32 cellular contexts compared by ENCODE assay signal in the genomic region with DNA sequence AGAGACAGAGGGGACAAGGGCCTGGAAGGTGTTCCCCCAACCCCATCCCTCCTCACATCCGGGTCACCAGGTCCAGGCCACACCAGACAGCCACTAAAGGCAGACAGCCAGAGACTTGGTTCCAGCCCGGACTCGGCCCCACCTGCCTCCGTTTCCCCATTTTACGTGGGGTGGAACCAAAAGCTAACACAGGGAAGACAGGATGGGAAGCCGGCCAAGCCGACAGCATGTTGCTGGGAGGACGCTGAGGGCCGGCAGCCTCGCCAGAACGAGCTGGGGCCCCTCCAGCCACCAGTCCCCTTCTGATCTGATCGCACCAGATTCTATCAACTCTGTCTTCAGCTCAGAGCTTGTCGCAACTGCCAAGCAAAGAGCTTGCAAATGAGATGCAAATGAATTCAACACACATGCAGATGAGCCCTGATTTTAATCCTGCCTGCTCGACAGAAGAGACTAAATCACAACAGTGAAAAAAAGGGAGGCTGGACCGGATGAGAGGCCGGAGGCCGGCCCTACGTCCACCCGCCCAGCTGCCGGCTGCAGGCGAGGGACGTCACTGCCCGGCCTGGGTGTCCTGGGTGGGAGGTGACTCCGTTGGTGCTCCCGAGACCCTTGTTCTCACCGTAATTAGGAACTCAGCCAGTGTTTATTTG. TPM values are rescaled to one million over a fixed set of nuclear protein-coding genes. Genes with fewer than 3 reads are reported as not detected.
DNase-seq lines count a peak whose midpoint lies in the region; ATAC-seq and TF ChIP-seq lines count a peak whose summit lies in the region.
"Had no signal": no experiment of that assay in that cellular context is flagged by ENCODE, and none has a peak within 500 bp of the region (broad histone marks: within the 10 kb centered on the region; RNA-seq: fewer than 3 reads in every experiment).

No MANE protein-coding gene starts in this region.

- H3K27me3 ChIP-seq in CD4-positive, alpha-beta T cell (ENCODE audit: control insufficient read depth, insufficient read depth, low read length) = no peaks in the 10 kb centered on the region
- H3K27me3 ChIP-seq: ascending aorta, BE2C, SJSA1 had no signal

- peaks cover 9% of the 10 kb centered on the region for H3K4me1 Mint-ChIP-seq in CD4-positive, alpha-beta T cell (ENCODE audit: low read depth)
- H3K4me1 Mint-ChIP-seq in IgD-negative memory B cell = peaks cover 0 to 1% (median 0%) of the 10 kb centered on the region in 3 donors
- H3K4me1 Mint-ChIP-seq in central memory CD8-positive, alpha-beta T cell = peaks cover 14% of the 10 kb centered on the region
- H3K4me1 Mint-ChIP-seq in neural crest cell = peaks cover 21% of the 10 kb centered on the region

- H3K4me3 Mint-ChIP-seq in CD4-positive, alpha-beta T cell = no peak overlapping the region
- H3K4me3 Mint-ChIP-seq in IgD-negative memory B cell (no peak overlapping the region), neural crest cell (peak overlapping the region; percentile 16)
- no peak overlapping the region for H3K4me3 Mint-ChIP-seq in central memory CD8-positive, alpha-beta T cell
- H3K4me3 Mint-ChIP-seq: activated naive CD8-positive, alpha-beta T cell treated with anti-CD3 and anti-CD28 coated beads, Interleukin-2, amount 10 ng/mL, durations not matched to agents 7 days and 5 days; CD8-positive, alpha-beta memory T cell; nephron progenitor cell had no signal

- no peak for DNase-seq in CD4-positive, alpha-beta T cell
- DNase-seq in central memory CD8-positive, alpha-beta T cell (ENCODE audit: low spot score in 2 of 2) = no peak
- no peak for DNase-seq in neural crest cell (ENCODE audit: low read depth, low spot score)
- no peak for DNase-seq in activated CD4-positive, alpha-beta T cell treated with anti-CD3 and anti-CD28 coated beads for 48 hours
- DNase-seq: ACHN; activated CD4-positive, alpha-beta T cell treated with anti-CD3 and anti-CD28 coated beads for 4 hours; activated naive CD8-positive, alpha-beta T cell treated with anti-CD3 and anti-CD28 coated beads, Interleukin-2, amount 10 ng/mL, durations not matched to agents 7 days and 5 days; BE2C; CD8-positive, alpha-beta memory T cell; central memory CD4-positive, alpha-beta T cell; DMS 273 treated with DMSO at 0.1 percent for 48 hours; left colon; mammary epithelial cell; NCI-H2107; NCI-H82; nephron progenitor cell; RPMI8226; sigmoid colon; stimulated activated CD4-positive, alpha-beta T cell treated with anti-CD3 and anti-CD28 coated beads, Interleukin-12 subunit alpha, Interleukin-12 subunit beta, amount 100 ng/mL, for 4 hours; stimulated activated CD4-positive, alpha-beta T cell treated with anti-CD3 and anti-CD28 coated beads, Interleukin-2, amount 100 ng/mL, for 48 hours; stomach; T1000; WERI-Rb-1 had no signal

- H3K27ac Mint-ChIP-seq in CD4-positive, alpha-beta T cell = peak overlapping the region; percentile 88
- H3K27ac Mint-ChIP-seq in IgD-negative memory B cell (peak overlapping the region in 2 of 3 donors; percentile 31 to 43), neural crest cell (ENCODE audit: unreplicated experiment) (peak overlapping the region; percentile 19)
- H3K27ac Mint-ChIP-seq in central memory CD8-positive, alpha-beta T cell (ENCODE audit: low read depth) = peak overlapping the region; percentile 71
- H3K27ac Mint-ChIP-seq: activated naive CD8-positive, alpha-beta T cell treated with anti-CD3 and anti-CD28 coated beads, Interleukin-2, amount 10 ng/mL, durations not matched to agents 7 days and 5 days; CD8-positive, alpha-beta memory T cell; nephron progenitor cell had no signal

- TF ChIP-seq CTCF in CD4-positive, alpha-beta T cell (IDR thresholded peaks at IDR 0.05) = no peak
- no peak for TF ChIP-seq CTCF in neural crest cell (conservative IDR thresholded peaks at IDR 0.05)

- H3K27me3 Mint-ChIP-seq in CD4-positive, alpha-beta T cell = peaks cover 15% of the 10 kb centered on the region
- H3K27me3 Mint-ChIP-seq in IgD-negative memory B cell = peaks cover 3% of the 10 kb centered on the region
- no peaks in the 10 kb centered on the region for H3K27me3 Mint-ChIP-seq in central memory CD8-positive, alpha-beta T cell
- peaks cover 22% of the 10 kb centered on the region for H3K27me3 Mint-ChIP-seq in neural crest cell (ENCODE audit: low read depth)

- CTCF ChIA-PET in CD4-positive, alpha-beta T cell (lab: Charles Lee) = no interaction called here

- intact Hi-C loops in CD4-positive, alpha-beta T cell (cut with DNase I, micrococcal nuclease) = no loop called here

- POLR2A ChIA-PET in CD4-positive, alpha-beta T cell (lab: Charles Lee) = no interaction called here

- H3K9me3 ChIP-seq in CD4-positive, alpha-beta T cell (ENCODE audit: control insufficient read depth, low read length) = peaks cover 5% of the 10 kb centered on the region
- H3K9me3 ChIP-seq: ascending aorta, BE2C, gastroesophageal sphincter, HAP-1, sigmoid colon, SJSA1, stomach had no signal

- H3K36me3 Mint-ChIP-seq in CD4-positive, alpha-beta T cell (ENCODE audit: low read depth) = peaks cover 10% of the 10 kb centered on the region
- H3K36me3 Mint-ChIP-seq in IgD-negative memory B cell (no peaks in the 10 kb centered on the region), neural crest cell (ENCODE audit: low read depth) (peaks cover 8% of the 10 kb centered on the region)
- H3K36me3 Mint-ChIP-seq in central memory CD8-positive, alpha-beta T cell (ENCODE audit: insufficient read depth) = peaks cover 25% of the 10 kb centered on the region
- H3K36me3 Mint-ChIP-seq: CD8-positive, alpha-beta memory T cell had no signal

- no peak overlapping the region for H3K27ac ChIP-seq in CD4-positive, alpha-beta T cell (ENCODE audit: low read depth, low read length)
- H3K27ac ChIP-seq: ascending aorta, gastroesophageal sphincter, sigmoid colon, SJSA1, stomach, tibial nerve, WERI-Rb-1 had no signal

- ATAC-seq in CD4-positive, alpha-beta T cell (ENCODE audit: poor library complexity) = no peak
- no peak for ATAC-seq in central memory CD8-positive, alpha-beta T cell (replicated peaks; ENCODE audit: extremely low read depth, poor library complexity, severe bottlenecking)
- ATAC-seq in HG02571 (IDR thresholded peaks at IDR 0.05; ENCODE audit: unreplicated experiment) (no peak), HG03460 (IDR thresholded peaks at IDR 0.05; ENCODE audit: unreplicated experiment) (no peak)
- ATAC-seq: gastroesophageal sphincter, left colon had no signal

- no peaks in the 10 kb centered on the region for H3K9me3 Mint-ChIP-seq in CD4-positive, alpha-beta T cell
- H3K9me3 Mint-ChIP-seq in IgD-negative memory B cell (peaks cover 0 to 4% (median 0%) of the 10 kb centered on the region in 3 donors), neural crest cell (peaks cover 11% of the 10 kb centered on the region)
- H3K9me3 Mint-ChIP-seq in central memory CD8-positive, alpha-beta T cell = peaks cover 16% of the 10 kb centered on the region

RNA-seq across cellular contexts. Expression of a gene that starts 17.5 kb away (rescaled TPM):
- under 1 TPM; 0.36 to 0.42 TPM for total RNA-seq in CD4-positive, alpha-beta T cell
- not detected for polyA plus RNA-seq in IgD-negative memory B cell
- total RNA-seq in neural crest cell = 39.0 and 45.2 TPM in 2 replicates
- total RNA-seq: activated CD8-positive, alpha-beta memory T cell treated with anti-CD3 and anti-CD28 coated beads for 36 hours; SJSA1 had no signal
- polyA plus RNA-seq: CD8-positive, alpha-beta memory T cell had no signal

RNA-seq across cellular contexts. Expression of a gene that starts 17.9 kb away (rescaled TPM):
- under 1 TPM; 0.20 to 0.91 TPM for total RNA-seq in CD4-positive, alpha-beta T cell
- 0.36 TPM for polyA plus RNA-seq in IgD-negative memory B cell
- total RNA-seq in neural crest cell = 0.75 and 1.1 TPM in 2 replicates
- total RNA-seq: ascending aorta, SJSA1 had no signal

RNA-seq across cellular contexts. Expression of a gene that starts 28.9 kb away (rescaled TPM):
- total RNA-seq in CD4-positive, alpha-beta T cell = 10 to 100 TPM; 17.2 to 18.2 TPM
- 13.8 TPM for polyA plus RNA-seq in IgD-negative memory B cell
- total RNA-seq in neural crest cell = 22.3 TPM in 2 replicates

RNA-seq across cellular contexts. Expression of a gene that starts 53.2 kb away (rescaled TPM):
- total RNA-seq in CD4-positive, alpha-beta T cell = 10 to 100 TPM; 38.5 to 43.4 TPM
- 20.1 TPM for polyA plus RNA-seq in IgD-negative memory B cell
- total RNA-seq in neural crest cell = 106 and 111 TPM in 2 replicates

Comparison
In these comparisons a context has a peak if more than half of its experiments do, and no peak if none do; other contexts are left out.
1. H3K27ac Mint-ChIP-seq: peak in every context shown above with its lines; median percentile 88 in CD4-positive, alpha-beta T cell; 71 in central memory CD8-positive, alpha-beta T cell; 37 in IgD-negative memory B cell; 19 in neural crest cell.
2. RNA of a gene that starts 17.5 kb away (total RNA-seq): 39.0 to 45.2 TPM in neural crest cell; 0.36 to 0.42 TPM in CD4-positive, alpha-beta T cell; every median in the first group is over 10 times any median in the second.